ENCODE assay signal across 10 cellular contexts in genomic region chr6:38933426-38933825, GRCh38.
DNase-seq lines count a peak whose midpoint lies in the region; ATAC-seq, FAIRE-seq and TF ChIP-seq lines count a peak whose summit lies in the region.
"Had no signal": no experiment of that assay in that cellular context is flagged by ENCODE, and none has a peak within 500 bp of the region (broad histone marks: within the 10 kb centered on the region; RNA-seq: fewer than 3 reads in every experiment).

No MANE protein-coding gene starts in this region.

- ATAC-seq in GM21447 (IDR thresholded peaks at IDR 0.05; ENCODE audit: unreplicated experiment) = no peak

- no peaks in the 10 kb centered on the region for H3K9me1 ChIP-seq in keratinocyte (ENCODE audit: control insufficient read depth, extremely low read depth, insufficient read depth, low read length)

- in situ Hi-C loops in KBM-7 (cut with MboI; ENCODE audit: low pct_unique_long_range_greater_than_20kb, low sequenced_read_pairs) = no loop called here

- H3K9ac ChIP-seq in keratinocyte (ENCODE audit: control insufficient read depth, extremely low read depth, insufficient read depth, low read length) = no peak overlapping the region

- H3K79me2 ChIP-seq in keratinocyte (ENCODE audit: control insufficient read depth, insufficient read depth, low read length) = no peaks in the 10 kb centered on the region

- dilution Hi-C loops in keratinocyte (cut with MboI; ENCODE audit: extremely low pct_ligation_motif_present, low sequenced_read_pairs) = no loop called here

- no peaks in the 10 kb centered on the region for H4K20me1 ChIP-seq in keratinocyte (ENCODE audit: control insufficient read depth, extremely low read depth, insufficient read depth, low read length)

- H3K4me3 ChIP-seq in keratinocyte (ENCODE audit: control insufficient read depth in 2 of 3, extremely low read depth in 1 of 3, insufficient read depth in 2 of 3, low read depth in 1 of 3, low read length in 3 of 3) (no peak overlapping the region), uterus (no peak overlapping the region)

- FAIRE-seq in D721Med (lab: Jason Lieb, UNC) (no peak), keratinocyte (lab: Jason Lieb, UNC) (no peak)
- FAIRE-seq: colon had no signal

- TF ChIP-seq CTCF in D721Med (IDR thresholded peaks at IDR 0.05; ENCODE audit: insufficient read depth, missing control alignments) = peak; percentile 34
- TF ChIP-seq CTCF in keratinocyte (optimal IDR thresholded peaks at IDR 0.05 in 1 of 3, IDR thresholded peaks at IDR 0.05 in 1 of 3, conservative IDR thresholded peaks at IDR 0.05 in 1 of 3; ENCODE audit: extremely low read depth in 1 of 3, insufficient read depth in 2 of 3, low read length in 3 of 3) = peak; percentile 4 to 41 (median 18)
- no peak for TF ChIP-seq CTCF in uterus (IDR thresholded peaks at IDR 0.05)

- no peak overlapping the region for H3K27ac ChIP-seq in keratinocyte (ENCODE audit: control insufficient read depth, insufficient read depth, low read length)
- H3K27ac ChIP-seq in uterus = no peak overlapping the region

- H3K27me3 ChIP-seq in keratinocyte (ENCODE audit: control insufficient read depth, extremely low read depth, insufficient read depth, low read length) (no peaks in the 10 kb centered on the region), uterus (peaks cover 0 to 4% of the 10 kb centered on the region in 2 donors)

- H2AFZ ChIP-seq in keratinocyte (ENCODE audit: control insufficient read depth, low read length) = no peak overlapping the region

- no peak overlapping the region for H3K4me2 ChIP-seq in keratinocyte (ENCODE audit: control insufficient read depth, extremely low read depth, insufficient read depth, low read depth, low read length)

- H3K36me3 ChIP-seq in keratinocyte (ENCODE audit: control insufficient read depth in 2 of 2, extremely low read depth in 1 of 2, insufficient read depth in 2 of 2, low read length in 2 of 2) (no peaks in the 10 kb centered on the region), uterus (no peaks in the 10 kb centered on the region)

- H3K9me3 ChIP-seq in keratinocyte (ENCODE audit: control insufficient read depth, low read depth, low read length) (no peaks in the 10 kb centered on the region), uterus (no peaks in the 10 kb centered on the region)

- no peaks in the 10 kb centered on the region for H3K4me1 ChIP-seq in keratinocyte (ENCODE audit: control insufficient read depth, extremely low read depth, insufficient read depth, low read length)
- H3K4me1 ChIP-seq in uterus = no peaks in the 10 kb centered on the region

- TF ChIP-seq POLR2A in uterus (IDR thresholded peaks at IDR 0.05) = no peak

- DNase-seq in D721Med (ENCODE audit: insufficient read length, low spot score) (no peak), KBM-7 (peak; percentile 26), SKM-1 (lab: John Stamatoyannopoulos, UW; ENCODE audit: unreplicated experiment) (peak; percentile 6), keratinocyte (ENCODE audit: low read depth, low spot score) (no peak), middle frontal gyrus (ENCODE audit: extremely low spot score, low spot score) (no peak), uterus (no peak)
- DNase-seq in activated CD4-positive, CD25-positive, alpha-beta regulatory T cell treated with anti-CD3 and anti-CD28 coated beads, Interleukin-2, amount 50 U/mL, for 72 hours = no peak
- DNase-seq: occipital lobe had no signal

- intact Hi-C loops in uterus (cut with DNase I; ENCODE audit: low total_unique reads) = no loop called here

Comparison
In these comparisons a context has a peak if more than half of its experiments do, and no peak if none do; other contexts are left out.
1. DNase-seq: peak in KBM-7 (single experiment) and SKM-1 (single experiment); none in D721Med (single experiment), keratinocyte (single experiment), middle frontal gyrus (single experiment), uterus (0 of 2) and activated CD4-positive, CD25-positive, alpha-beta regulatory T cell treated with anti-CD3 and anti-CD28 coated beads, Interleukin-2, amount 50 U/mL, for 72 hours (single experiment).
2. CTCF ChIP-seq: peak in D721Med (single experiment) and keratinocyte (3 of 3); none in uterus (0 of 4).